ENCODE assay signal across 1 cellular context in the genomic region with DNA sequence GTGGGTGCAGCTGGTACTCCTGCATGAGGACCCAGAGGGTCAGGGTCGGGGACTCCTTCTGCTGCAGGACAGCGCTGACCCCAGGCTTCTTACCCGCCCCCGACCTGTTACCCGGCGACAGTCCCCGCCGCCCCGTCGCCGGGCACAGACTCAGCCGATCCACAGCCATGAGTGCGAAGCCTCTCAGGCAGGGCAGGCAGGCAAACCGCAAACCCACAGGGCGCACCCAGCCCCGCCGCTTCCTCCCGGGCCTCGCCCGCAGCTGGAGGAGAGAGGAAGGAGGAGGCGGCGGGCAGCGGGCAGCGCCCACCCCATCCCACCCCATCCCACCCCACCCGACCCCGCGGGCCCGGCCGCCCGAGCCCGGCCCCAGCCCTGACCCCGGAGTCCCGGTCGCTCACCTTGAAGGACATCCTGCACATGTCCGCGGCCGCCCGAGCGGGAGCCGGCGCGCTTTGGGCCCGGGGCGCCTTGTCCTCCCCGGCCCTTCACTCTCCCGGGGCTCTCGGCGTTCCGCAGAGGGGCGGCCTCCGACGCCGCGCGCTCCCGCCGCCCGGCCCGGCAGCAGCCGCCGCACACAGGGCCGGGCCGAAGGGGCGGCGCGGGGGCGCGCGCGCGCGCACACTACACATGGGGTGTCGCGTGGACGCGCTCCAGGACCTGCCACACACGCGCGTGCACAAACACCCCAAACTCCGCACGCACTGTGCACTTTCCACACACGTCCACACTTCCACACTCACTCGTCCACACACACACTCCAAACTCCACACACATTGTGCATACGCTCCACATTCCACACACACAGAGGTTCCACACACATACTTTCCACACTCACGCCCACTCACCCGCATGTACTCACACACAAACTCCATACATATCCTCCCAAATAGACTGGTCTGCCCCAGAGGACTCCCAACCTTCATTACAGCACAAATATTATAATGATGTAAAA.
TF ChIP-seq lines count a peak whose summit lies in the region.

A gene with protein sequence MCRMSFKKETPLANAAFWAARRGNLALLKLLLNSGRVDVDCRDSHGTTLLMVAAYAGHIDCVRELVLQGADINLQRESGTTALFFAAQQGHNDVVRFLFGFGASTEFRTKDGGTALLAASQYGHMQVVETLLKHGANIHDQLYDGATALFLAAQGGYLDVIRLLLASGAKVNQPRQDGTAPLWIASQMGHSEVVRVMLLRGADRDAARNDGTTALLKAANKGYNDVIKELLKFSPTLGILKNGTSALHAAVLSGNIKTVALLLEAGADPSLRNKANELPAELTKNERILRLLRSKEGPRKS (minus strand): TSS at position 603 of the 955 bp plus-strand sequence. CDS start 181 bp downstream, at position 422.

TF ChIP-seq in SK-N-SH, 30 proteins besides CTCF, POLR2A, EP300 and RAD21 (continued from another document):
- TF ChIP-seq, protein P1, sequence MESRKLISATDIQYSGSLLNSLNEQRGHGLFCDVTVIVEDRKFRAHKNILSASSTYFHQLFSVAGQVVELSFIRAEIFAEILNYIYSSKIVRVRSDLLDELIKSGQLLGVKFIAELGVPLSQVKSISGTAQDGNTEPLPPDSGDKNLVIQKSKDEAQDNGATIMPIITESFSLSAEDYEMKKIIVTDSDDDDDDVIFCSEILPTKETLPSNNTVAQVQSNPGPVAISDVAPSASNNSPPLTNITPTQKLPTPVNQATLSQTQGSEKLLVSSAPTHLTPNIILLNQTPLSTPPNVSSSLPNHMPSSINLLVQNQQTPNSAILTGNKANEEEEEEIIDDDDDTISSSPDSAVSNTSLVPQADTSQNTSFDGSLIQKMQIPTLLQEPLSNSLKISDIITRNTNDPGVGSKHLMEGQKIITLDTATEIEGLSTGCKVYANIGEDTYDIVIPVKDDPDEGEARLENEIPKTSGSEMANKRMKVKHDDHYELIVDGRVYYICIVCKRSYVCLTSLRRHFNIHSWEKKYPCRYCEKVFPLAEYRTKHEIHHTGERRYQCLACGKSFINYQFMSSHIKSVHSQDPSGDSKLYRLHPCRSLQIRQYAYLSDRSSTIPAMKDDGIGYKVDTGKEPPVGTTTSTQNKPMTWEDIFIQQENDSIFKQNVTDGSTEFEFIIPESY (IDR thresholded peaks at IDR 0.05; ENCODE audit: borderline replicate concordance, low read depth), result no peak
- TF ChIP-seq TEAD4 (IDR thresholded peaks at IDR 0.05; ENCODE audit: borderline replicate concordance, insufficient read depth) (no peak), SMC3 (IDR thresholded peaks at IDR 0.05; ENCODE audit: low read depth, low read length) (no peak), JUND (IDR thresholded peaks at IDR 0.05) (no peak), RCOR1 (IDR thresholded peaks at IDR 0.05; ENCODE audit: low read length) (no peak), ELF1 (IDR thresholded peaks at IDR 0.05) (no peak), CHD2 (IDR thresholded peaks at IDR 0.05; ENCODE audit: low read length, partially characterized antibody) (no peak)
- TF ChIP-seq, protein P2, sequence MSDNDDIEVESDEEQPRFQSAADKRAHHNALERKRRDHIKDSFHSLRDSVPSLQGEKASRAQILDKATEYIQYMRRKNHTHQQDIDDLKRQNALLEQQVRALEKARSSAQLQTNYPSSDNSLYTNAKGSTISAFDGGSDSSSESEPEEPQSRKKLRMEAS (IDR thresholded peaks at IDR 0.05; ENCODE audit: low read depth), result no peak
